ENCODE assay signal across 1 cellular context in the genomic region with DNA sequence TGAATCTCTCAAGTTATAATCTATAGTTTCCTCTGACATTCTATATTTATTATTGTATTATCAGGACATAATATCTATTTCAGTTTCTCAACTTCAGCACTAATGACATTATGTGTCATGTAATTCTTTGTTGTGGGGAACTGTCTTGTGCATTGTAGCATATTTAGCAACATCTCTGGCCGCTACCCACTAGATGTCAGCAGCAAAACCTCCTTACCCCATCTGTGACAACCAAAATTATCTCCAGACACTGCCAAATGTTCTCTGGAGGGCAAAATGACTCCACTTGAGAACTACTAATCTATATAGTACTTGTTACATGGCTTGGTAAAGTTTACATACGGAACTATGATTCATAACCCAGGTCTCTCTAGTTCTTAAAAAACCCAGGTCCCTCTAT.
TF ChIP-seq lines count a peak whose summit lies in the region.

No MANE protein-coding gene starts in this region.

TF ChIP-seq in GM12878, 131 proteins besides CTCF, POLR2A, EP300 and RAD21 (continued from another document):
- TF ChIP-seq, protein P1, sequence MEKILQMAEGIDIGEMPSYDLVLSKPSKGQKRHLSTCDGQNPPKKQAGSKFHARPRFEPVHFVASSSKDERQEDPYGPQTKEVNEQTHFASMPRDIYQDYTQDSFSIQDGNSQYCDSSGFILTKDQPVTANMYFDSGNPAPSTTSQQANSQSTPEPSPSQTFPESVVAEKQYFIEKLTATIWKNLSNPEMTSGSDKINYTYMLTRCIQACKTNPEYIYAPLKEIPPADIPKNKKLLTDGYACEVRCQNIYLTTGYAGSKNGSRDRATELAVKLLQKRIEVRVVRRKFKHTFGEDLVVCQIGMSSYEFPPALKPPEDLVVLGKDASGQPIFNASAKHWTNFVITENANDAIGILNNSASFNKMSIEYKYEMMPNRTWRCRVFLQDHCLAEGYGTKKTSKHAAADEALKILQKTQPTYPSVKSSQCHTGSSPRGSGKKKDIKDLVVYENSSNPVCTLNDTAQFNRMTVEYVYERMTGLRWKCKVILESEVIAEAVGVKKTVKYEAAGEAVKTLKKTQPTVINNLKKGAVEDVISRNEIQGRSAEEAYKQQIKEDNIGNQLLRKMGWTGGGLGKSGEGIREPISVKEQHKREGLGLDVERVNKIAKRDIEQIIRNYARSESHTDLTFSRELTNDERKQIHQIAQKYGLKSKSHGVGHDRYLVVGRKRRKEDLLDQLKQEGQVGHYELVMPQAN (conservative IDR thresholded peaks at IDR 0.05): no peak
- no peak for TF ChIP-seq MEF2A (IDR thresholded peaks at IDR 0.05; ENCODE audit: insufficient read depth, low read depth, low read length)
- no peak for TF ChIP-seq NBN (IDR thresholded peaks at IDR 0.05)
